In genomic region chr7:44067064-44067951, GRCh38 we compare ENCODE assay signal across 9 cellular contexts. TPM values are rescaled to one million over a fixed set of nuclear protein-coding genes. Genes with fewer than 3 reads are reported as not detected.
DNase-seq lines count a peak whose midpoint lies in the region; ATAC-seq, FAIRE-seq and TF ChIP-seq lines count a peak whose summit lies in the region.
"Had no signal": no experiment of that assay in that cellular context is flagged by ENCODE, and none has a peak within 500 bp of the region (broad histone marks: within the 10 kb centered on the region; RNA-seq: fewer than 3 reads in every experiment).

No MANE protein-coding gene starts in this region.

- TF ChIP-seq CTCF in cardiac muscle cell (IDR thresholded peaks at IDR 0.05; ENCODE audit: low read depth, low read length) (no peak), lower lobe of right lung (IDR thresholded peaks at IDR 0.05) (no peak)

- no peak for ATAC-seq in Right ventricle myocardium inferior
- ATAC-seq in lower lobe of right lung: no peak
- ATAC-seq in GM21367 (IDR thresholded peaks at IDR 0.05; ENCODE audit: unreplicated experiment): no peak

- H3K4me1 ChIP-seq in cardiac muscle cell (ENCODE audit: low read depth) (peaks cover 44% of the 10 kb centered on the region), lower lobe of right lung (peaks cover 36% of the 10 kb centered on the region)

- no peak for FAIRE-seq in HTR-8/SVneo (lab: Jason Lieb, UNC)

- no peak for DNase-seq in cardiac muscle cell (ENCODE audit: low read depth in 1 of 2, low spot score in 1 of 2)
- DNase-seq in Right ventricle myocardium inferior (ENCODE audit: missing footprints): no peak
- DNase-seq in SK-N-DZ (ENCODE audit: low spot score): peak; percentile 43
- DNase-seq in lower lobe of right lung: peak; percentile 41
- DNase-seq in HTR-8/SVneo (ENCODE audit: insufficient read length, low spot score): no peak
- DNase-seq in NCI-H2196 (lab: John Stamatoyannopoulos, UW; ENCODE audit: unreplicated experiment): no peak
- no peak for DNase-seq in NCI-H69 (lab: John Stamatoyannopoulos, UW)
- DNase-seq: effector CD4-positive, alpha-beta T cell had no signal

- H3K4me3 ChIP-seq in cardiac muscle cell (no peak overlapping the region), lower lobe of right lung (no peak overlapping the region)

- intact Hi-C loops in Right ventricle myocardium inferior (cut with DNase I): loop anchor here (10.0 kb wide), 1 partner anchor 417 kb away; no protein-coding TSS in a partner anchor
- intact Hi-C loops in lower lobe of right lung (cut with DNase I): no loop called here

- H3K36me3 ChIP-seq in cardiac muscle cell (no peaks in the 10 kb centered on the region), lower lobe of right lung (peaks cover 4% of the 10 kb centered on the region)

- H3K27ac ChIP-seq in cardiac muscle cell (peak overlapping the region; percentile 80), lower lobe of right lung (no peak overlapping the region)

- H3K9me3 ChIP-seq in cardiac muscle cell (ENCODE audit: low read depth) (no peaks in the 10 kb centered on the region), lower lobe of right lung (no peaks in the 10 kb centered on the region)

- H3K27me3 ChIP-seq in cardiac muscle cell: no peaks in the 10 kb centered on the region
- H3K27me3 ChIP-seq in lower lobe of right lung (ENCODE audit: low read depth): no peaks in the 10 kb centered on the region

RNA-seq across cellular contexts. Expression of gene PGAM2, which starts 1.9 kb away (rescaled TPM):
- 129 and 148 TPM in 2 replicates for total RNA-seq in cardiac muscle cell
- 165 and 213 TPM in 2 replicates for polyA plus RNA-seq in cardiac muscle cell
- 1,123 TPM for total RNA-seq in Right ventricle myocardium inferior
- polyA plus RNA-seq in SK-N-DZ (2014; cell fraction: cytosol; rRNA removed): 15.5 and 22.9 TPM in 2 replicates
- 6.3 and 12.6 TPM in 2 replicates for polyA plus RNA-seq in SK-N-DZ (2014; cell fraction: nucleus; rRNA removed)
- 0.44 TPM for total RNA-seq in lower lobe of right lung

RNA-seq across cellular contexts. Expression of gene POLM, which starts 15.0 kb away (rescaled TPM):
- total RNA-seq in cardiac muscle cell (52.5 and 95.9 TPM in 2 replicates), Right ventricle myocardium inferior (16.1 TPM), lower lobe of right lung (24.2 TPM)
- polyA plus RNA-seq in cardiac muscle cell: 25.1 and 26.7 TPM in 2 replicates
- polyA plus RNA-seq in SK-N-DZ (2014; cell fraction: cytosol; rRNA removed): 12.0 and 14.9 TPM in 2 replicates
- polyA plus RNA-seq in SK-N-DZ (2014; cell fraction: nucleus; rRNA removed): 42.3 and 58.7 TPM in 2 replicates

RNA-seq across cellular contexts. Expression of gene DBNL, which starts 22.8 kb away (rescaled TPM):
- total RNA-seq in cardiac muscle cell: 130 TPM in 2 replicates
- 69.3 and 129 TPM in 2 replicates for polyA plus RNA-seq in cardiac muscle cell
- 36.0 TPM for total RNA-seq in Right ventricle myocardium inferior
- 81.4 and 90.8 TPM in 2 replicates for polyA plus RNA-seq in SK-N-DZ (2014; cell fraction: cytosol; rRNA removed)
- 75.7 and 85.6 TPM in 2 replicates for polyA plus RNA-seq in SK-N-DZ (2014; cell fraction: nucleus; rRNA removed)
- 109 TPM for total RNA-seq in lower lobe of right lung

RNA-seq across cellular contexts. Expression of gene AEBP1, which starts 36.8 kb away (rescaled TPM):
- total RNA-seq in cardiac muscle cell: 60.8 and 94.1 TPM in 2 replicates
- 96.0 and 107 TPM in 2 replicates for polyA plus RNA-seq in cardiac muscle cell
- total RNA-seq in Right ventricle myocardium inferior: 13.6 TPM
- 7.9 and 10.0 TPM in 2 replicates for polyA plus RNA-seq in SK-N-DZ (2014; cell fraction: cytosol; rRNA removed)
- 55.9 and 111 TPM in 2 replicates for polyA plus RNA-seq in SK-N-DZ (2014; cell fraction: nucleus; rRNA removed)
- 82.5 TPM for total RNA-seq in lower lobe of right lung

RNA-seq across cellular contexts. Expression of gene POLD2, which starts 56.0 kb away (rescaled TPM):
- total RNA-seq in cardiac muscle cell (123 and 133 TPM in 2 replicates), Right ventricle myocardium inferior (87.3 TPM), lower lobe of right lung (48.3 TPM)
- polyA plus RNA-seq in cardiac muscle cell: 194 and 198 TPM in 2 replicates
- polyA plus RNA-seq in SK-N-DZ (2014; cell fraction: cytosol; rRNA removed): 133 and 138 TPM in 2 replicates
- 191 and 245 TPM in 2 replicates for polyA plus RNA-seq in SK-N-DZ (2014; cell fraction: nucleus; rRNA removed)

Comparison
In these comparisons a context has a peak if more than half of its experiments do, and no peak if none do; other contexts are left out.
1. DNase-seq: peak in SK-N-DZ (single experiment) and lower lobe of right lung (single experiment); none in cardiac muscle cell (0 of 2), Right ventricle myocardium inferior (single experiment), HTR-8/SVneo (single experiment), NCI-H2196 (single experiment) and NCI-H69 (single experiment).
2. RNA of gene PGAM2, which starts 1.9 kb away (total RNA-seq): 1,123 TPM in Right ventricle myocardium inferior (single experiment) and 129 to 148 TPM in cardiac muscle cell; 0.44 TPM in lower lobe of right lung (single experiment); every median in the first group is over 10 times any median in the second.